ENCODE assay signal across 8 cellular contexts in genomic region chr1:213374369-213374768, GRCh38.
DNase-seq lines count a peak whose midpoint lies in the region; ATAC-seq and TF ChIP-seq lines count a peak whose summit lies in the region.

No MANE protein-coding gene starts in this region.

- H3K36me3 ChIP-seq in kidney epithelial cell (ENCODE audit: control insufficient read depth, insufficient read depth, low read length) = no peaks in the 10 kb centered on the region

- intact Hi-C loops in MCF 10A (cut with micrococcal nuclease) = loop anchor here (1.0 to 2.0 kb wide), 7 partner anchors 130 to 958 kb away; no protein-coding TSS in a partner anchor

- no peaks in the 10 kb centered on the region for H3K9me3 Mint-ChIP-seq in T-helper 2 cell treated with Interferon-gamma antibody and Interleukin-4, amounts not matched to agents 5 μg/mL and 100 μg/mL, for 36 hours
- no peaks in the 10 kb centered on the region for H3K9me3 Mint-ChIP-seq in MCF 10A (ENCODE audit: unreplicated experiment)

- POLR2A ChIA-PET in MCF 10A (lab: Yijun Ruan, JAX) = no interaction called here

- H3K4me3 Mint-ChIP-seq in T-helper 2 cell treated with Interferon-gamma antibody and Interleukin-4, amounts not matched to agents 5 μg/mL and 100 μg/mL, for 36 hours = no peak overlapping the region
- H3K4me3 Mint-ChIP-seq in MCF 10A (ENCODE audit: unreplicated experiment) = no peak overlapping the region

- peak; percentile 99 for TF ChIP-seq CTCF in MCF 10A (IDR thresholded peaks at IDR 0.05; ENCODE audit: unreplicated experiment)
- peak; percentile 92 for TF ChIP-seq CTCF in kidney epithelial cell (IDR thresholded peaks at IDR 0.05; ENCODE audit: insufficient read depth, low read length, poor library complexity, severe bottlenecking)

- no peaks in the 10 kb centered on the region for H3K36me3 Mint-ChIP-seq in T-helper 2 cell treated with Interferon-gamma antibody and Interleukin-4, amounts not matched to agents 5 μg/mL and 100 μg/mL, for 36 hours (ENCODE audit: low read depth)
- no peaks in the 10 kb centered on the region for H3K36me3 Mint-ChIP-seq in MCF 10A (ENCODE audit: insufficient read depth, unreplicated experiment)

- CTCF ChIA-PET in MCF 10A (lab: Yijun Ruan, JAX) = interaction anchor here (0.6 to 8.1 kb wide), 27 partner anchors 9 to 1368 kb away, joined by 3 to 138 read pairs (median 3); no protein-coding TSS in a partner anchor

- no peaks in the 10 kb centered on the region for H3K4me1 Mint-ChIP-seq in T-helper 2 cell treated with Interferon-gamma antibody and Interleukin-4, amounts not matched to agents 5 μg/mL and 100 μg/mL, for 36 hours (ENCODE audit: low read depth)
- peaks cover 4% of the 10 kb centered on the region for H3K4me1 Mint-ChIP-seq in MCF 10A (ENCODE audit: insufficient read depth, unreplicated experiment)

- peak; percentile 80 for ATAC-seq in HG02642 (IDR thresholded peaks at IDR 0.05; ENCODE audit: poor library complexity, unreplicated experiment)

- BruUV-seq in MCF 10A (replicated peaks; lab: Mats Ljungman, UMichigan) = no TSS peak

- no peak overlapping the region for H3K27ac Mint-ChIP-seq in T-helper 2 cell treated with Interferon-gamma antibody and Interleukin-4, amounts not matched to agents 5 μg/mL and 100 μg/mL, for 36 hours
- H3K27ac Mint-ChIP-seq in MCF 10A (ENCODE audit: low read depth, unreplicated experiment) = no peak overlapping the region

- no peaks in the 10 kb centered on the region for H3K27me3 Mint-ChIP-seq in T-helper 2 cell treated with Interferon-gamma antibody and Interleukin-4, amounts not matched to agents 5 μg/mL and 100 μg/mL, for 36 hours (ENCODE audit: low read depth)
- H3K27me3 Mint-ChIP-seq in MCF 10A (ENCODE audit: insufficient read depth, unreplicated experiment) = no peaks in the 10 kb centered on the region

- no peak overlapping the region for H3K4me3 ChIP-seq in kidney epithelial cell (ENCODE audit: low read depth, low read length)

- DNase-seq in activated gamma-delta T cell treated with Interleukin-2 at 50 U/mL for 16 hours = peak; percentile 19
- no peak for DNase-seq in activated gamma-delta T cell (lab: John Stamatoyannopoulos, UW)
- peak; percentile 87 for DNase-seq in NCI-H1436 (lab: John Stamatoyannopoulos, UW)
- DNase-seq in T-helper 2 cell treated with Interferon-gamma antibody and Interleukin-4, amounts not matched to agents 5 μg/mL and 100 μg/mL, for 36 hours (ENCODE audit: low spot score) = peak; percentile 7
- DNase-seq in MCF 10A (ENCODE audit: unreplicated experiment) = peak; percentile 90
- no peak for DNase-seq in kidney epithelial cell (ENCODE audit: low read depth)
- DNase-seq in stimulated activated CD4-positive, alpha-beta T cell treated with anti-CD3 and anti-CD28 coated beads, TNF-alpha, amount 100 ng/mL, for 1 hour (ENCODE audit: low read depth in 3 of 3, low spot score in 1 of 3) = peak in 2 of 3 donors; percentile 18 to 49

- H3K27me3 ChIP-seq in kidney epithelial cell (ENCODE audit: control insufficient read depth, insufficient read depth, low read length) = no peaks in the 10 kb centered on the region

Comparison
In these comparisons a context has a peak if more than half of its experiments do, and no peak if none do; other contexts are left out.
1. DNase-seq: peak in activated gamma-delta T cell treated with Interleukin-2 at 50 U/mL for 16 hours (single experiment), NCI-H1436 (single experiment), T-helper 2 cell treated with Interferon-gamma antibody and Interleukin-4, amounts not matched to agents 5 μg/mL and 100 μg/mL, for 36 hours (single experiment), MCF 10A (single experiment) and stimulated activated CD4-positive, alpha-beta T cell treated with anti-CD3 and anti-CD28 coated beads, TNF-alpha, amount 100 ng/mL, for 1 hour (2 of 3); none in activated gamma-delta T cell (single experiment) and kidney epithelial cell (single experiment).